In the genomic region with DNA sequence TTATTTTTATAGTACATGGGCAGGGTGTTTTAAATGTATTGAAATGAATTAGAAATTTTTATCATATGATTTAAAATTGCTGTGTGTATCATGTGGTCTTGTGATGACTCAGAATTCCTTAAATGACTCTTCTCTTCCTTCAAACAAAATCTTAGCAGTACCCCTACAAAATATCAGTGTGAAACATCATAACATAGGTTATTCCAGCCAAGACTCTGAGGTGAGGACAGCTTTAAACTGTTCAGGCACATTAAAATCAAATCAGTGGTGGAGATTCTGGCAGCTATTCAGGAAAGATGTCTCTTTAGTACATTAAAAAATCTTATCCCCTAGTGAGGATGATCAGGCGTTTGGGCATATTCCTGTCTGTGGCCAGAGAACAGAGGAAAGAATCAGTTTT, we compare ENCODE assay signal across 13 cellular contexts.
A peak's percentile ranks its signal among the peaks of the same experiment; 100 is the strongest.
DNase-seq lines count a peak whose midpoint lies in the region; ATAC-seq and TF ChIP-seq lines count a peak whose summit lies in the region.
"Had no signal": no experiment of that assay in that cellular context is flagged by ENCODE, and none has a peak within 500 bp of the region (broad histone marks: within the 10 kb centered on the region; RNA-seq: fewer than 3 reads in every experiment).

No MANE protein-coding gene starts in this region.

- H3K4me3 Mint-ChIP-seq in WTC11 = no peak overlapping the region
- H3K4me3 Mint-ChIP-seq: immature natural killer cell had no signal

- H3K36me3 Mint-ChIP-seq in WTC11 = peaks cover 40% of the 10 kb centered on the region

- CTCF ChIA-PET in WTC11 (lab: Charles Lee) = interaction anchor here (1.3 kb wide), 1 partner anchor 175 kb away, joined by 3 read pairs; no protein-coding TSS in a partner anchor

- H3K9me3 Mint-ChIP-seq in WTC11 = no peaks in the 10 kb centered on the region
- H3K9me3 Mint-ChIP-seq: immature natural killer cell had no signal

- DNase-seq in GM03348 (ENCODE audit: low spot score) (peak; percentile 15), WTC11 (ENCODE audit: low spot score) (no peak), iris pigment epithelial cell (ENCODE audit: low read depth) (peak; percentile 39), DMS79 (lab: John Stamatoyannopoulos, UW) (no peak), T-helper 9 cell (no peak)
- DNase-seq: activated CD4-positive, CD25-positive, alpha-beta regulatory T cell treated with anti-CD3 and anti-CD28 coated beads, Interleukin-2, amount 50 U/mL, for 72 hours; activated gamma-delta T cell treated with Interleukin-2 at 50 U/mL for 16 hours; immature natural killer cell; NCI-H187 treated with DMSO at 0.1 percent for 48 hours; tibial artery had no signal

- H3K4me1 Mint-ChIP-seq in WTC11 = peaks cover 18% of the 10 kb centered on the region

- ATAC-seq in HG02610 (IDR thresholded peaks at IDR 0.05; ENCODE audit: unreplicated experiment) (peak; percentile 83), WTC11 (no peak), HG03025 (IDR thresholded peaks at IDR 0.05; ENCODE audit: low FRiP score, unreplicated experiment) (no peak), HG02763 (IDR thresholded peaks at IDR 0.05; ENCODE audit: unreplicated experiment) (no peak)

- no peak for TF ChIP-seq CTCF in WTC11 (IDR thresholded peaks at IDR 0.05)

- POLR2A ChIA-PET in WTC11 (lab: Charles Lee) = interaction anchor here (1.1 kb wide), 1 partner anchor 12 kb away, joined by 3 read pairs; no protein-coding TSS in a partner anchor

- H3K27me3 Mint-ChIP-seq in WTC11 (ENCODE audit: low read depth) = no peaks in the 10 kb centered on the region

- H3K27ac Mint-ChIP-seq in WTC11 = peak overlapping the region; percentile 46; the same call in 1 of the 2 replicates

TF ChIP-seq in WTC11, 78 proteins besides CTCF, POLR2A, EP300 and RAD21:
- TF ChIP-seq, protein P1, sequence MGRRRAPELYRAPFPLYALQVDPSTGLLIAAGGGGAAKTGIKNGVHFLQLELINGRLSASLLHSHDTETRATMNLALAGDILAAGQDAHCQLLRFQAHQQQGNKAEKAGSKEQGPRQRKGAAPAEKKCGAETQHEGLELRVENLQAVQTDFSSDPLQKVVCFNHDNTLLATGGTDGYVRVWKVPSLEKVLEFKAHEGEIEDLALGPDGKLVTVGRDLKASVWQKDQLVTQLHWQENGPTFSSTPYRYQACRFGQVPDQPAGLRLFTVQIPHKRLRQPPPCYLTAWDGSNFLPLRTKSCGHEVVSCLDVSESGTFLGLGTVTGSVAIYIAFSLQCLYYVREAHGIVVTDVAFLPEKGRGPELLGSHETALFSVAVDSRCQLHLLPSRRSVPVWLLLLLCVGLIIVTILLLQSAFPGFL (CRISPR knock-in tag; IDR thresholded peaks at IDR 0.05; ENCODE audit: borderline replicate concordance) = no peak
- no peak for TF ChIP-seq MXD4 (CRISPR knock-in tag; IDR thresholded peaks at IDR 0.05; ENCODE audit: borderline replicate concordance)
- no peak for TF ChIP-seq FOXK1 (CRISPR knock-in tag; IDR thresholded peaks at IDR 0.05)
- no peak for TF ChIP-seq FOXJ3 (CRISPR knock-in tag; IDR thresholded peaks at IDR 0.05; ENCODE audit: borderline replicate concordance)
- TF ChIP-seq NR1H2 (CRISPR knock-in tag; IDR thresholded peaks at IDR 0.05) = no peak
- no peak for TF ChIP-seq NFYB (CRISPR knock-in tag; conservative IDR thresholded peaks at IDR 0.05; ENCODE audit: low read depth)
- TF ChIP-seq TEAD4 (CRISPR knock-in tag; IDR thresholded peaks at IDR 0.05) = no peak
- TF ChIP-seq, protein P2, sequence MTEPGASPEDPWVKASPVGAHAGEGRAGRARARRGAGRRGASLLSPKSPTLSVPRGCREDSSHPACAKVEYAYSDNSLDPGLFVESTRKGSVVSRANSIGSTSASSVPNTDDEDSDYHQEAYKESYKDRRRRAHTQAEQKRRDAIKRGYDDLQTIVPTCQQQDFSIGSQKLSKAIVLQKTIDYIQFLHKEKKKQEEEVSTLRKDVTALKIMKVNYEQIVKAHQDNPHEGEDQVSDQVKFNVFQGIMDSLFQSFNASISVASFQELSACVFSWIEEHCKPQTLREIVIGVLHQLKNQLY (CRISPR knock-in tag; IDR thresholded peaks at IDR 0.05) = no peak
- TF ChIP-seq ZNF512 (CRISPR knock-in tag; IDR thresholded peaks at IDR 0.05; ENCODE audit: borderline replicate concordance) = no peak
- TF ChIP-seq RELA (CRISPR knock-in tag; IDR thresholded peaks at IDR 0.05; ENCODE audit: borderline replicate concordance) = no peak
- TF ChIP-seq PRRX2 (CRISPR knock-in tag; IDR thresholded peaks at IDR 0.05) = no peak
- TF ChIP-seq IRF1 (CRISPR knock-in tag; IDR thresholded peaks at IDR 0.05) = no peak
- no peak for TF ChIP-seq ZNF121 (CRISPR knock-in tag; IDR thresholded peaks at IDR 0.05)
- TF ChIP-seq, protein P3, sequence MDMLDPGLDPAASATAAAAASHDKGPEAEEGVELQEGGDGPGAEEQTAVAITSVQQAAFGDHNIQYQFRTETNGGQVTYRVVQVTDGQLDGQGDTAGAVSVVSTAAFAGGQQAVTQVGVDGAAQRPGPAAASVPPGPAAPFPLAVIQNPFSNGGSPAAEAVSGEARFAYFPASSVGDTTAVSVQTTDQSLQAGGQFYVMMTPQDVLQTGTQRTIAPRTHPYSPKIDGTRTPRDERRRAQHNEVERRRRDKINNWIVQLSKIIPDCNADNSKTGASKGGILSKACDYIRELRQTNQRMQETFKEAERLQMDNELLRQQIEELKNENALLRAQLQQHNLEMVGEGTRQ (CRISPR knock-in tag; IDR thresholded peaks at IDR 0.05) = no peak

Comparison
In these comparisons a context has a peak if more than half of its experiments do, and no peak if none do; other contexts are left out.
1. DNase-seq: peak in GM03348 (single experiment) and iris pigment epithelial cell (single experiment); none in WTC11 (single experiment), DMS79 (single experiment) and T-helper 9 cell (single experiment).